Comparison of ENCODE assay signal across 1 cellular context in genomic region chr13:46844431-46844830, GRCh38.
TF ChIP-seq lines count a peak whose summit lies in the region.

No MANE protein-coding gene starts in this region.

TF ChIP-seq in endothelial cell of umbilical vein, 7 proteins besides CTCF, POLR2A, EP300 and RAD21:
- TF ChIP-seq GATA2 (IDR thresholded peaks at IDR 0.05; ENCODE audit: insufficient read depth, insufficient read length, low read depth, low read length) (no peak), FOS (IDR thresholded peaks at IDR 0.05; ENCODE audit: borderline replicate concordance, insufficient read depth, low read length) (no peak), EZH2 (IDR thresholded peaks at IDR 0.05; ENCODE audit: borderline replicate concordance, low read depth, low read length, severe bottlenecking) (no peak), MAX (IDR thresholded peaks at IDR 0.05; ENCODE audit: insufficient read depth, insufficient read length) (no peak), JUN (IDR thresholded peaks at IDR 0.05; ENCODE audit: borderline replicate concordance, insufficient read depth, insufficient read length, low read depth) (no peak), MYC (IDR thresholded peaks at IDR 0.05; ENCODE audit: low read depth, low read length) (no peak), POLR2AphosphoS5 (IDR thresholded peaks at IDR 0.05; ENCODE audit: insufficient read depth, low read depth, low read length) (no peak)
